Comparison of ENCODE assay signal across 8 cellular contexts in the genomic region with DNA sequence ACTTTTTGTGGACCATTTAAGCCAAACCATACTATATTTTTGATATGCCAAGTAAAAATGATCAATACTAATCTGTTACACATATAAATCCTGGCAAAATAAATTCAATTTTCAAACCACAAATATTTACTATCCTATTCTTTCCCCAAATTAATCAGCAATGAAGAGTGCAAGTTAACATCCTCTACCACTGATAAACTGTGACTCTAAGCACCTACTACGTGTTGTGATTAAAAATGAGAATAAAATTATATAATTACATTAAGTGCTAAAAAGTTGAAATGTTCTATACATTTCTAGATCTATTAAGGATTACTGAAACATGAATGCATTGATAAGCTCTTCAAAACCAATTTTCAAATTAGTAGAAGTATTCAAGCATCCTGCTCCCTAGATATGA. TPM values are rescaled to one million over a fixed set of nuclear protein-coding genes. Genes with fewer than 3 reads are reported as not detected.
DNase-seq lines count a peak whose midpoint lies in the region; ATAC-seq, FAIRE-seq and TF ChIP-seq lines count a peak whose summit lies in the region.

No MANE protein-coding gene starts in this region.

- H3K9me1 ChIP-seq in endothelial cell of umbilical vein (replicated peaks; ENCODE audit: control insufficient read depth, extremely low read depth, insufficient read depth, low read length), result no peaks in the 10 kb centered on the region

- H3K9me2 ChIP-seq in PC-9 (ENCODE audit: insufficient read depth), result no peaks in the 10 kb centered on the region

- H3K4me1 ChIP-seq in PC-9 (replicated peaks; ENCODE audit: insufficient read depth) (peaks cover 10% of the 10 kb centered on the region; the same call in 1 of the 2 replicates), endothelial cell of umbilical vein (ENCODE audit: control insufficient read depth, extremely low read depth, insufficient read depth, low read length) (peaks cover 8% of the 10 kb centered on the region), prostate gland (replicated peaks) (no peaks in the 10 kb centered on the region), uterus (no peaks in the 10 kb centered on the region), mesendoderm (ENCODE audit: control insufficient read depth, low read depth, low read length) (no peaks in the 10 kb centered on the region)

- no peak overlapping the region for H3K18ac ChIP-seq in mesendoderm (ENCODE audit: low read length)

- FAIRE-seq in endothelial cell of umbilical vein (lab: Jason Lieb, UNC), result no peak

- ATAC-seq in HG02981 (IDR thresholded peaks at IDR 0.05; ENCODE audit: unreplicated experiment) (no peak), GM21447 (IDR thresholded peaks at IDR 0.05; ENCODE audit: unreplicated experiment) (no peak)

- H3K27me3 ChIP-seq in GM06990 (replicated peaks; ENCODE audit: control insufficient read depth, insufficient read depth, low read length), result no peaks in the 10 kb centered on the region
- H3K27me3 ChIP-seq in PC-9 (ENCODE audit: insufficient read depth, low read depth), result no peaks in the 10 kb centered on the region
- H3K27me3 ChIP-seq in endothelial cell of umbilical vein (ENCODE audit: control insufficient read depth in 2 of 2, insufficient read depth in 2 of 2, low read length in 2 of 2), result no peaks in the 10 kb centered on the region
- H3K27me3 ChIP-seq in prostate gland (replicated peaks; ENCODE audit: insufficient read depth), result no peaks in the 10 kb centered on the region
- peaks cover 0 to 4% of the 10 kb centered on the region in 2 donors for H3K27me3 ChIP-seq in uterus
- H3K27me3 ChIP-seq in mesendoderm (ENCODE audit: insufficient read depth, low read length, poor library complexity), result no peaks in the 10 kb centered on the region

- no peak overlapping the region for H2BK15ac ChIP-seq in mesendoderm (replicated peaks; ENCODE audit: low read depth)

- H2BK5ac ChIP-seq in mesendoderm (ENCODE audit: low read length), result no peak overlapping the region

- no peak overlapping the region for H2BK120ac ChIP-seq in mesendoderm (ENCODE audit: low read depth, low read length)

- H3F3A ChIP-seq in PC-9 (ENCODE audit: insufficient read depth, low read depth), result no peaks in the 10 kb centered on the region; the same call in 1 of the 2 replicates

- no peak overlapping the region for H3K23ac ChIP-seq in mesendoderm (ENCODE audit: low read length)

- H4K20me1 ChIP-seq in PC-9 (ENCODE audit: insufficient read depth), result no peaks in the 10 kb centered on the region
- H4K20me1 ChIP-seq in endothelial cell of umbilical vein (replicated peaks; ENCODE audit: control insufficient read depth, extremely low read depth, insufficient read depth, low read length), result no peaks in the 10 kb centered on the region

- no peak overlapping the region for H3K4ac ChIP-seq in mesendoderm (ENCODE audit: low read depth, low read length)

- CTCF ChIA-PET in PC-9 (lab: Charles Lee), result interaction anchor here (0.7 kb wide), 1 partner anchor 46 kb away, joined by 6 read pairs; no protein-coding TSS in a partner anchor
- CTCF ChIA-PET in endothelial cell of umbilical vein (lab: Charles Lee), result no interaction called here

- BruUV-seq in PC-9 (replicated peaks; lab: Mats Ljungman, UMichigan) (no TSS peak), endothelial cell of umbilical vein (replicated peaks; lab: Mats Ljungman, UMichigan) (no TSS peak)

- H3K36me3 ChIP-seq in GM06990 (ENCODE audit: control insufficient read depth, insufficient read depth, low read length) (no peaks in the 10 kb centered on the region), PC-9 (ENCODE audit: low read depth) (no peaks in the 10 kb centered on the region), endothelial cell of umbilical vein (ENCODE audit: control insufficient read depth in 2 of 2, extremely low read depth in 1 of 2, insufficient read depth in 2 of 2, low read length in 2 of 2) (no peaks in the 10 kb centered on the region), prostate gland (no peaks in the 10 kb centered on the region), uterus (no peaks in the 10 kb centered on the region), mesendoderm (ENCODE audit: control insufficient read depth, insufficient read depth, low read length) (no peaks in the 10 kb centered on the region)

- H3K9ac ChIP-seq in endothelial cell of umbilical vein (replicated peaks; ENCODE audit: extremely low read depth, insufficient read depth, low read length) (peak overlapping the region; percentile 71), mesendoderm (ENCODE audit: low read length) (no peak overlapping the region)

- H3K56ac ChIP-seq in mesendoderm (ENCODE audit: low read length), result no peak overlapping the region

- no peak overlapping the region for H4K8ac ChIP-seq in mesendoderm (ENCODE audit: low read depth, low read length)

- no peak overlapping the region for H3K27ac ChIP-seq in PC-9
- peak overlapping the region; percentile 53 for H3K27ac ChIP-seq in endothelial cell of umbilical vein (ENCODE audit: insufficient read depth, low read depth, low read length)
- H3K27ac ChIP-seq in prostate gland, result no peak overlapping the region
- H3K27ac ChIP-seq in uterus, result peak overlapping the region in 1 of 2 donors; percentile 81
- no peak overlapping the region for H3K27ac ChIP-seq in mesendoderm (ENCODE audit: low read depth, low read length)

- TF ChIP-seq CTCF in GM06990 (IDR thresholded peaks at IDR 0.05; ENCODE audit: insufficient read depth, low read length, poor library complexity, severe bottlenecking) (no peak), PC-9 (conservative IDR thresholded peaks at IDR 0.05) (no peak), endothelial cell of umbilical vein (IDR thresholded peaks at IDR 0.05; ENCODE audit: extremely low read depth in 1 of 2, insufficient read depth in 1 of 2, low read depth in 1 of 2, low read length in 2 of 2) (no peak), prostate gland (IDR thresholded peaks at IDR 0.05) (no peak), uterus (IDR thresholded peaks at IDR 0.05) (no peak)

- no peaks in the 10 kb centered on the region for H3K79me1 ChIP-seq in mesendoderm (ENCODE audit: low read length)

- H3K79me2 ChIP-seq in PC-9 (ENCODE audit: low read depth) (peaks cover 42% of the 10 kb centered on the region), endothelial cell of umbilical vein (ENCODE audit: control insufficient read depth, insufficient read depth, low read length) (peaks cover 25% of the 10 kb centered on the region), mesendoderm (ENCODE audit: control insufficient read depth, insufficient read depth, low read length) (no peaks in the 10 kb centered on the region)

- POLR2A ChIA-PET in PC-9 (lab: Charles Lee; ENCODE audit: unreplicated experiment) (no interaction called here), endothelial cell of umbilical vein (lab: Charles Lee) (no interaction called here)

- H3K4me3 ChIP-seq in GM06990 (replicated peaks; ENCODE audit: low read depth, low read length) (peak overlapping the region; percentile 64), PC-9 (peak overlapping the region; percentile 97), endothelial cell of umbilical vein (replicated peaks in 1 of 3; ENCODE audit: insufficient read depth in 1 of 3, low read depth in 1 of 3, low read length in 3 of 3) (peak overlapping the region; percentile 81 to 93 (median 86)), prostate gland (peak overlapping the region; percentile 69), uterus (peak overlapping the region in 1 of 2 donors; percentile 74), mesendoderm (ENCODE audit: low read length) (no peak overlapping the region)

- no peak overlapping the region for H4K5ac ChIP-seq in mesendoderm (ENCODE audit: low read length)

- DNase-seq in GM06990 (ENCODE audit: extremely low read depth, insufficient read length), result no peak
- DNase-seq in PC-9, result no peak
- DNase-seq in endothelial cell of umbilical vein (ENCODE audit: low read depth, low spot score), result no peak
- DNase-seq in prostate gland (ENCODE audit: low spot score), result no peak
- DNase-seq in uterus, result no peak
- DNase-seq in mesendoderm, result no peak

- intact Hi-C loops in PC-9 (cut with micrococcal nuclease; ENCODE audit: unreplicated experiment), result no loop called here
- intact Hi-C loops in endothelial cell of umbilical vein (cut with micrococcal nuclease), result no loop called here
- intact Hi-C loops in prostate gland (cut with DNase I), result loop anchor here (10.0 kb wide), 2 partner anchors 119 to 239 kb away; a partner anchor contains a TSS
- intact Hi-C loops in uterus (cut with DNase I; ENCODE audit: low total_unique reads), result loop anchor here (10.0 kb wide), 1 partner anchor 109 kb away; no protein-coding TSS in a partner anchor

- TF ChIP-seq POLR2A in endothelial cell of umbilical vein (IDR thresholded peaks at IDR 0.05; ENCODE audit: low read depth, low read length) (no peak), prostate gland (IDR thresholded peaks at IDR 0.05) (no peak), uterus (IDR thresholded peaks at IDR 0.05) (no peak)

- H2AK5ac ChIP-seq in mesendoderm (ENCODE audit: low read length), result no peak overlapping the region

- WGBS in prostate gland, result 11% methylated on average over 1 of the region's 1 CpG
- WGBS in mesendoderm (ENCODE audit: extremely low coverage, insufficient coverage, low lambda C conversion rate), result no CpG with 5 or more reads among the region's 1 CpG

- H3K4me2 ChIP-seq in PC-9, result peak overlapping the region; percentile 87
- peak overlapping the region; percentile 93 for H3K4me2 ChIP-seq in endothelial cell of umbilical vein (ENCODE audit: insufficient read depth, low read length)
- H3K4me2 ChIP-seq in mesendoderm (ENCODE audit: low read length), result no peak overlapping the region

- H3K9me3 ChIP-seq in PC-9 (ENCODE audit: insufficient read depth, low read depth) (no peaks in the 10 kb centered on the region), endothelial cell of umbilical vein (replicated peaks; ENCODE audit: control insufficient read depth, insufficient read depth, low read length) (no peaks in the 10 kb centered on the region), prostate gland (no peaks in the 10 kb centered on the region), uterus (no peaks in the 10 kb centered on the region)

- dilution Hi-C loops in endothelial cell of umbilical vein (cut with MboI; ENCODE audit: extremely low pct_ligation_motif_present, low sequenced_read_pairs), result no loop called here

- no peak overlapping the region for H2AFZ ChIP-seq in PC-9
- no peak overlapping the region for H2AFZ ChIP-seq in endothelial cell of umbilical vein (ENCODE audit: low read depth, low read length)

RNA-seq across cellular contexts. Expression of a gene that starts 3.4 kb away (rescaled TPM):
- 3.5 and 3.7 TPM in 2 replicates for total RNA-seq in PC-9 (2021)
- 3.6 TPM in 2 replicates for total RNA-seq in endothelial cell of umbilical vein
- polyA plus RNA-seq in endothelial cell of umbilical vein, result 0.91 and 1.4 TPM in 2 replicates
- 1.3 and 1.4 TPM in 2 replicates for polyA plus RNA-seq in endothelial cell of umbilical vein (2011; cell fraction: cytosol; rRNA removed)
- 2.8 and 4.1 TPM in 2 replicates for polyA plus RNA-seq in endothelial cell of umbilical vein (2011; cell fraction: nucleus; rRNA removed)
- polyA plus RNA-seq in endothelial cell of umbilical vein (2012), result 1.9 and 2.4 TPM in 2 replicates
- polyA minus RNA-seq in endothelial cell of umbilical vein, result 3.9 and 5.6 TPM in 2 replicates
- 17.2 TPM for polyA minus RNA-seq in endothelial cell of umbilical vein (2011; cell fraction: cytosol; rRNA and poly(A)+ RNA removed)
- polyA minus RNA-seq in endothelial cell of umbilical vein (2011; cell fraction: nucleus; rRNA and poly(A)+ RNA removed), result 5.2 and 7.9 TPM in 2 replicates
- 10 to 100 TPM in 1 of 2 donors, 1 to 10 TPM in 1; 4.7 to 64.6 TPM for total RNA-seq in prostate gland
- 10 to 100 TPM in 3 of 4 donors, 1 to 10 TPM in 1; 8.7 to 47.1 (median 17.7) TPM for total RNA-seq in uterus
- 3.3 TPM for polyA plus RNA-seq in mesendoderm (2013, experiment 1 of 2)
- polyA plus RNA-seq in mesendoderm (2013, experiment 2 of 2), result 3.4 TPM

RNA-seq across cellular contexts. Expression of a gene that starts 31.2 kb away (rescaled TPM):
- total RNA-seq in PC-9 (2021), result 216 and 252 TPM in 2 replicates
- total RNA-seq in endothelial cell of umbilical vein, result 152 and 161 TPM in 2 replicates
- 33.9 and 35.8 TPM in 2 replicates for polyA plus RNA-seq in endothelial cell of umbilical vein
- 58.3 and 59.1 TPM in 2 replicates for polyA plus RNA-seq in endothelial cell of umbilical vein (2011; cell fraction: cytosol; rRNA removed)
- polyA plus RNA-seq in endothelial cell of umbilical vein (2011; cell fraction: nucleus; rRNA removed), result 86.5 and 120 TPM in 2 replicates
- 120 and 137 TPM in 2 replicates for polyA plus RNA-seq in endothelial cell of umbilical vein (2012)
- polyA minus RNA-seq in endothelial cell of umbilical vein, result 100 and 108 TPM in 2 replicates
- polyA minus RNA-seq in endothelial cell of umbilical vein (2011; cell fraction: cytosol; rRNA and poly(A)+ RNA removed), result 1,013 TPM
- 37.7 and 67.4 TPM in 2 replicates for polyA minus RNA-seq in endothelial cell of umbilical vein (2011; cell fraction: nucleus; rRNA and poly(A)+ RNA removed)
- total RNA-seq in prostate gland, result 100 to 1,000 TPM; 102 to 110 TPM
- 100 to 1,000 TPM in 2 of 4 donors, 10 to 100 TPM in 2; 86.8 to 374 (median 152) TPM for total RNA-seq in uterus
- polyA plus RNA-seq in mesendoderm (2013, experiment 1 of 2), result 150 TPM
- 149 TPM for polyA plus RNA-seq in mesendoderm (2013, experiment 2 of 2)

Comparison
In these comparisons a context has a peak if more than half of its experiments do, and no peak if none do; other contexts are left out.
1. intact Hi-C loops: an anchor here in prostate gland (10.0 kb wide) and uterus (10.0 kb wide); none called in PC-9 and endothelial cell of umbilical vein.